ENCODE assay signal across 28 cellular contexts in the genomic region with DNA sequence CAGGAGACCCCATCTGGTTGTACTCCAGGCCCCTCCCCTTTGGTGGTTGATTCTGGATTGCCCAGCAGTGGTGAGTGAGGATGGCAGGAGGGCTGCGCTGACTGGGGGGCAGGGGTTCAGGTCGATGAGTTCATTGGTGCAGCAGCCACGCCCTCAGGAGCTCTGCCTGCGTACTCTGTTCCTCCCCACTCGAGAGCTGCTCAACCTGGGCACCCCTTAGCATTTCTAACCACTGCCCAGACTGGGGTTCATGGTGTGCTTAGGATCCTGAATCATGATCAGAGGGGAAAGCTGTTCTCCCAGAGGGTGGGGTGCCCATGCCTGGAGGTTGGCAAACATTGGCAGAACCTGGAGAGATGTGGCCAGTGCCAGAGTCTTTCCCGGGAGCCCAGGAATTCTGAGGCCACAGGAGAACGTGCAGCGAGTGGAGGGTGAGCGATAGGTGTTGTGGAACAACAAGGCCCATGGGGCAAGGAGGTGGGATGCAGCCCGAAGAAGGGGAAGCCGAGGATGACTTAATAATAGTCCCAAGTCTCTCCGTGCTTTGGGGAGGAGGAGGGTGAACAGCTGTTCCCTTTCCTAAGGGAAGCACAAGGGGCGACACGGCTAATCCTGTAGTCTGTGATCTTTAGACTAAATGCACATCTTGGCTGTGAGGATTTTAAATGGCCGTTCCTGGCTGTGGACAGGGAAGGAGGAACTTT.
"Had no signal": no experiment of that assay in that cellular context is flagged by ENCODE, and none has a peak within 500 bp of the region (broad histone marks: within the 10 kb centered on the region; RNA-seq: fewer than 3 reads in every experiment).

No MANE protein-coding gene starts in this region.

- H3K27ac ChIP-seq: gastrocnemius medialis, heart left ventricle, hepatocyte, neutrophil, parathyroid adenoma, right lobe of liver, suprapubic skin, thyroid gland, vagina had no signal

- DNase-seq: cortex of kidney; effector CD4-positive, alpha-beta T cell; gastrocnemius medialis; heart left ventricle; kidney; mesenchymal stem cell; mucosa of descending colon; naive B cell; right lobe of liver; small intestine; stimulated activated CD4-positive, alpha-beta T cell treated with anti-CD3 and anti-CD28 coated beads, Interleukin-12 subunit alpha, Interleukin-12 subunit beta, amount 100 ng/mL, for 4 hours; stimulated activated CD4-positive, alpha-beta T cell treated with anti-CD3 and anti-CD28 coated beads, Interleukin-1b, Interleukin-23, amount 100 ng/mL, for 48 hours; stimulated activated CD4-positive, alpha-beta T cell treated with anti-CD3 and anti-CD28 coated beads, Interleukin-4, amount 100 ng/mL, for 1 hour; stimulated activated CD8-positive, alpha-beta memory T cell treated with anti-CD3 and anti-CD28 coated beads, Interleukin-4, amount 100 ng/mL, for 48 hours; stimulated activated naive CD4-positive, alpha-beta T cell; stimulated activated naive CD8-positive, alpha-beta T cell treated with anti-CD3 and anti-CD28 coated beads, Interleukin-15, amount 100 ng/mL, for 72 hours; thyroid gland; trophoblast cell had no signal

- H3K27ac Mint-ChIP-seq: mesothelial cell of epicardium; natural killer cell treated with Interleukin-12 subunit alpha and Interleukin-12 subunit beta and Interleukin-15 and Interleukin-18, amount 100 ng/mL, for 72 hours; progenitor cell of endocrine pancreas had no signal

- H3K36me3 ChIP-seq: gastrocnemius medialis, heart left ventricle, right lobe of liver, suprapubic skin, thyroid gland, vagina had no signal

- H3K36me3 Mint-ChIP-seq: mesothelial cell of epicardium; naive B cell; natural killer cell treated with Interleukin-12 subunit alpha and Interleukin-12 subunit beta and Interleukin-15 and Interleukin-18, amount 100 ng/mL, for 72 hours had no signal

- H3K27me3 ChIP-seq: gastrocnemius medialis, heart left ventricle, neutrophil, right lobe of liver, thyroid gland, vagina had no signal

- FAIRE-seq: kidney, small intestine had no signal

- ATAC-seq: gastrocnemius medialis; heart left ventricle; left lobe of liver; mucosa of descending colon; natural killer cell treated with Interleukin-12 subunit alpha and Interleukin-12 subunit beta and Interleukin-15 and Interleukin-18, amount 100 ng/mL, for 72 hours; right lobe of liver; stimulated activated naive CD8-positive, alpha-beta T cell treated with anti-CD3 and anti-CD28 coated beads, Interleukin-15, amount 100 ng/mL, for 72 hours had no signal

- H3K4me3 Mint-ChIP-seq: mesothelial cell of epicardium; naive B cell; natural killer cell treated with Interleukin-12 subunit alpha and Interleukin-12 subunit beta and Interleukin-15 and Interleukin-18, amount 100 ng/mL, for 72 hours; neural crest cell; stimulated activated naive CD8-positive, alpha-beta T cell treated with anti-CD3 and anti-CD28 coated beads, Interleukin-15, amount 100 ng/mL, for 72 hours had no signal

- H3K9me3 Mint-ChIP-seq: mesothelial cell of epicardium; natural killer cell treated with Interleukin-12 subunit alpha and Interleukin-12 subunit beta and Interleukin-15 and Interleukin-18, amount 100 ng/mL, for 72 hours; neural crest cell; stimulated activated naive CD8-positive, alpha-beta T cell treated with anti-CD3 and anti-CD28 coated beads, Interleukin-15, amount 100 ng/mL, for 72 hours had no signal

- H3K4me3 ChIP-seq: gastrocnemius medialis, heart left ventricle, hepatocyte, mucosa of descending colon, right lobe of liver, suprapubic skin, thyroid gland, vagina had no signal

- H3K9me3 ChIP-seq: gastrocnemius medialis, heart left ventricle, mucosa of descending colon, neutrophil, right lobe of liver, suprapubic skin, thyroid gland, vagina had no signal
